8 cellular contexts compared by ENCODE assay signal in genomic region chrX:109632906-109633504, GRCh38.
DNase-seq lines count a peak whose midpoint lies in the region; TF ChIP-seq lines count a peak whose summit lies in the region.

No MANE protein-coding gene starts in this region.

- H3K4me3 ChIP-seq in OCI-LY1 (ENCODE audit: low read depth, low read length, poor library complexity, severe bottlenecking), result no peak overlapping the region
- no peak overlapping the region for H3K4me3 ChIP-seq in fibroblast of pulmonary artery (replicated peaks; ENCODE audit: low read depth, low read length)

- no peaks in the 10 kb centered on the region for H3K27me3 ChIP-seq in OCI-LY1 (ENCODE audit: insufficient read depth, low read length)

- peak; percentile 58 for DNase-seq in NCI-H82 (lab: John Stamatoyannopoulos, UW)
- DNase-seq in NCI-H82 treated with DMSO at 0.1 percent for 48 hours (lab: John Stamatoyannopoulos, UW; ENCODE audit: unreplicated experiment), result no peak
- peak; percentile 56 for DNase-seq in fibroblast of pulmonary artery (ENCODE audit: low read depth)
- peak; percentile 51 for DNase-seq in superior temporal gyrus (ENCODE audit: extremely low spot score)
- no peak for DNase-seq in NCI-H526 treated with DMSO at 0.1 percent for 48 hours (lab: John Stamatoyannopoulos, UW)
- no peak for DNase-seq in germinal center (ENCODE audit: low spot score)
- no peak for DNase-seq in NCI-H774 (lab: John Stamatoyannopoulos, UW)

- H3F3A ChIP-seq in OCI-LY1 (ENCODE audit: insufficient read depth, low read length), result no peaks in the 10 kb centered on the region

- H3K9me2 ChIP-seq in OCI-LY1 (ENCODE audit: low read depth, low read length), result no peaks in the 10 kb centered on the region

- no peak overlapping the region for H3K4me2 ChIP-seq in OCI-LY1 (ENCODE audit: low read length)

- H3K27ac ChIP-seq in OCI-LY1 (ENCODE audit: low read depth, low read length, poor library complexity, severe bottlenecking), result no peak overlapping the region

- no peak overlapping the region for H3K9ac ChIP-seq in OCI-LY1 (ENCODE audit: low read length)

- no peaks in the 10 kb centered on the region for H3K9me3 ChIP-seq in OCI-LY1 (ENCODE audit: low read length)

- H4K20me1 ChIP-seq in OCI-LY1 (ENCODE audit: insufficient read depth, low read length), result no peaks in the 10 kb centered on the region

- H3K79me2 ChIP-seq in OCI-LY1 (ENCODE audit: insufficient read depth, low read length), result no peaks in the 10 kb centered on the region

- H3K36me3 ChIP-seq in OCI-LY1 (ENCODE audit: insufficient read depth, low read length), result no peaks in the 10 kb centered on the region

- H2AFZ ChIP-seq in OCI-LY1 (ENCODE audit: low read length), result no peak overlapping the region

- no peaks in the 10 kb centered on the region for H3K4me1 ChIP-seq in OCI-LY1 (ENCODE audit: insufficient read depth, low read length, severe bottlenecking)

- TF ChIP-seq CTCF in OCI-LY1 (IDR thresholded peaks at IDR 0.05; ENCODE audit: low read length) (peak; percentile 33; the same call in 1 of the 2 replicates), fibroblast of pulmonary artery (IDR thresholded peaks at IDR 0.05; ENCODE audit: low read length, missing control alignments) (peak; percentile 48)

Comparison
In these comparisons a context has a peak if more than half of its experiments do, and no peak if none do; other contexts are left out.
1. DNase-seq: peak in NCI-H82 (single experiment), fibroblast of pulmonary artery (single experiment) and superior temporal gyrus (single experiment); none in NCI-H82 treated with DMSO at 0.1 percent for 48 hours (single experiment), NCI-H526 treated with DMSO at 0.1 percent for 48 hours (single experiment), germinal center (single experiment) and NCI-H774 (single experiment).